26 cellular contexts compared by ENCODE assay signal in the genomic region with DNA sequence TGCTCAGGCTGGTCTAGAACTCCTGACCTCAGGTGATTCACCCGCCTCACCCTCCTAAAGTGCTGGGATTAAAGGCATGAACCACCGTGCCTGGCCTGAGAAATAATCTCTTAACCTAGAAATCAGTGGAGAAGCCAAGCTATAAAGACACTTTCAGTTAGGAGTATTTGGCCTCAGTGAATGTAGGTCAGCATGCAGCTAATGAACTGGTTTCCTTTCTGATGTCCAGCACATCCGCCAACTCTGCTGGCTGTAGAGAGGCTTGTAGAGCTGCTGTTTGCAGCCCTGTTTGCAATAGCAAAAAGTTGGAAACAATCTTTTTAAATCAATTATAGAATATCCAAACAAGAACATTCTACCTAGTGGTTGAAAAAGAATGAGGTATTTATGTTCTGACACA.
"Had no signal": no experiment of that assay in that cellular context is flagged by ENCODE, and none has a peak within 500 bp of the region (broad histone marks: within the 10 kb centered on the region; RNA-seq: fewer than 3 reads in every experiment).

No MANE protein-coding gene starts in this region.

- H3K36me3 ChIP-seq: gastrocnemius medialis, neural progenitor cell, spleen, thoracic aorta, uterus had no signal

- H3K27me3 ChIP-seq: dorsolateral prefrontal cortex, gastrocnemius medialis, hepatocyte, neural progenitor cell, spleen, uterus had no signal

- H3K9ac ChIP-seq: neural progenitor cell, parathyroid adenoma had no signal

- H3K9me3 ChIP-seq: gastrocnemius medialis, psoas muscle, spleen, thoracic aorta, uterus had no signal

- H3K27ac ChIP-seq: dorsolateral prefrontal cortex, gastrocnemius medialis, hepatocyte, neural progenitor cell, parathyroid adenoma, psoas muscle, thoracic aorta, uterus had no signal

- H3K4me3 ChIP-seq: dorsolateral prefrontal cortex, gastrocnemius medialis, hepatocyte, neural progenitor cell, psoas muscle, spleen, thoracic aorta, uterus had no signal

- DNase-seq: activated CD4-positive, alpha-beta memory T cell treated with anti-CD3 and anti-CD28 coated beads, Interleukin-2, amount 10 ng/mL, durations not matched to agents 7 days and 5 days; activated CD4-positive, alpha-beta T cell treated with anti-CD3 and anti-CD28 coated beads for 1 hour; activated CD4-positive, alpha-beta T cell treated with anti-CD3 and anti-CD28 coated beads, Interleukin-2, amount 10 ng/mL, durations not matched to agents 7 days and 5 days; activated CD8-positive, alpha-beta memory T cell treated with anti-CD3 and anti-CD28 coated beads, Interleukin-2, amount 50 U/mL, for 48 hours; activated gamma-delta T cell treated with Interleukin-2 at 50 U/mL for 16 hours; activated naive CD4-positive, alpha-beta T cell treated with anti-CD3 and anti-CD28 coated beads, Interleukin-2, amount 50 U/mL, for 16 hours; activated T-cell treated with anti-CD3 and anti-CD28 coated beads, Interleukin-2, amount 50 U/mL, for 24 hours; dorsolateral prefrontal cortex; effector memory CD4-positive, alpha-beta T cell; erythroblast; gastrocnemius medialis; islet precursor cell; left ventricle myocardium superior; midbrain; naive thymus-derived CD8-positive, alpha-beta T cell; occipital lobe; psoas muscle; right cardiac atrium; spleen; stimulated activated naive CD4-positive, alpha-beta T cell treated with Interleukin-2 at 50 U/mL for 16 hours; T-helper 2 cell; uterus had no signal

- H3K79me2 ChIP-seq: hepatocyte, parathyroid adenoma had no signal

- H3K4me1 ChIP-seq: gastrocnemius medialis, parathyroid adenoma, psoas muscle, uterus had no signal

- H3K4me2 ChIP-seq: hepatocyte, neural progenitor cell had no signal

- H2AFZ ChIP-seq: hepatocyte, parathyroid adenoma had no signal

- ATAC-seq: gastrocnemius medialis; left ventricle myocardium superior; naive thymus-derived CD8-positive, alpha-beta T cell; psoas muscle; right cardiac atrium had no signal
